Comparison of ENCODE assay signal across 8 cellular contexts in genomic region chr17:50865868-50866260, GRCh38. TPM values are rescaled to one million over a fixed set of nuclear protein-coding genes. Genes with fewer than 3 reads are reported as not detected.
DNase-seq lines count a peak whose midpoint lies in the region; ATAC-seq and TF ChIP-seq lines count a peak whose summit lies in the region.

No MANE protein-coding gene starts in this region.

- WGBS in stomach, 5 donors, result 0% methylated on average over 3 to 53 of the region's 53 CpGs; no CpG with 5 or more reads in 1 of the 5 donors

- POLR2A ChIA-PET in Caco-2 (lab: Charles Lee), result interaction anchor here (0.5 to 5.6 kb wide), 51 partner anchors 8 to 1451 kb away, joined by 3 to 296 read pairs (median 9); partner anchors contain the start of genes CACNA1G, LUC7L3, PHB1 and SPAG9
- POLR2A ChIA-PET in activated CD4-positive, alpha-beta memory T cell treated with anti-CD3 and anti-CD28 coated beads for 36 hours (lab: Charles Lee), result interaction anchor here (0.7 to 4.1 kb wide), 31 partner anchors 10 to 300 kb away, joined by 3 to 52 read pairs (median 4); partner anchors contain the start of genes LUC7L3, NME1, NME2 and SPAG9

- no TSS peak for BruUV-seq in Caco-2 (replicated peaks; lab: Mats Ljungman, UMichigan)

- H3K4me3 ChIP-seq in Caco-2 (ENCODE audit: low read depth, low read length) (peak overlapping the region; percentile 96), iPS-15b (ENCODE audit: low read depth, low read length) (peak overlapping the region; percentile 97), stomach (peak overlapping the region; percentile 84 to 99 (median 95))

- peaks cover 15% of the 10 kb centered on the region for H3K4me1 ChIP-seq in Caco-2
- H3K4me1 ChIP-seq in iPS-15b (ENCODE audit: control insufficient read depth, insufficient read depth, low read length), result no peaks in the 10 kb centered on the region
- peaks cover 30 to 56% (median 40%) of the 10 kb centered on the region in 4 donors for H3K4me1 ChIP-seq in stomach

- H3K9me3 Mint-ChIP-seq in Caco-2 (ENCODE audit: unreplicated experiment), result no peaks in the 10 kb centered on the region
- H3K9me3 Mint-ChIP-seq in HFFc6, result peaks cover 4% of the 10 kb centered on the region
- no peaks in the 10 kb centered on the region for H3K9me3 Mint-ChIP-seq in activated CD4-positive, alpha-beta memory T cell treated with anti-CD3 and anti-CD28 coated beads for 36 hours

- H3K4me1 Mint-ChIP-seq in Caco-2 (ENCODE audit: low read depth, unreplicated experiment) (peaks cover 23% of the 10 kb centered on the region), HFFc6 (ENCODE audit: low read depth) (peaks cover 41% of the 10 kb centered on the region)
- H3K4me1 Mint-ChIP-seq in activated CD4-positive, alpha-beta memory T cell treated with anti-CD3 and anti-CD28 coated beads for 36 hours (ENCODE audit: low read depth), result peaks cover 42% of the 10 kb centered on the region

- TF ChIP-seq POLR2A in stomach (IDR thresholded peaks at IDR 0.05), result no peak

- CTCF ChIA-PET in Caco-2 (lab: Charles Lee), result interaction anchor here (0.8 to 4.0 kb wide), 15 partner anchors 13 to 103 kb away, joined by 3 to 40 read pairs (median 10); no protein-coding TSS in a partner anchor
- CTCF ChIA-PET in activated CD4-positive, alpha-beta memory T cell treated with anti-CD3 and anti-CD28 coated beads for 36 hours (lab: Charles Lee), result interaction anchor here (0.9 to 9.4 kb wide), 6 partner anchors 8 to 287 kb away, joined by 3 to 153 read pairs (median 6); partner anchors contain the start of gene NME1

- DNase-seq in Caco-2 (no peak), HFFc6 (no peak), stomach (no peak), AG08396 (ENCODE audit: low spot score) (no peak)
- DNase-seq in activated CD4-positive, alpha-beta memory T cell treated with anti-CD3 and anti-CD28 coated beads for 36 hours, result no peak
- no peak for DNase-seq in effector CD4-positive, alpha-beta T cell

- H3K27me3 Mint-ChIP-seq in Caco-2 (ENCODE audit: insufficient read depth, unreplicated experiment), result no peaks in the 10 kb centered on the region
- H3K27me3 Mint-ChIP-seq in HFFc6 (ENCODE audit: insufficient read depth), result peaks cover 6% of the 10 kb centered on the region; the same call in 1 of the 2 replicates
- H3K27me3 Mint-ChIP-seq in activated CD4-positive, alpha-beta memory T cell treated with anti-CD3 and anti-CD28 coated beads for 36 hours, result no peaks in the 10 kb centered on the region

- H3K4me3 Mint-ChIP-seq in Caco-2 (ENCODE audit: unreplicated experiment), result peak overlapping the region; percentile 79
- peak overlapping the region; percentile 100 for H3K4me3 Mint-ChIP-seq in HFFc6
- H3K4me3 Mint-ChIP-seq in activated CD4-positive, alpha-beta memory T cell treated with anti-CD3 and anti-CD28 coated beads for 36 hours, result peak overlapping the region; percentile 93

- no peak for TF ChIP-seq CTCF in Caco-2 (IDR thresholded peaks at IDR 0.05; ENCODE audit: insufficient read depth in 1 of 2, low read depth in 1 of 2, low read length in 1 of 2, severe bottlenecking in 1 of 2, unreplicated experiment in 1 of 2)
- no peak for TF ChIP-seq CTCF in HFFc6 (IDR thresholded peaks at IDR 0.05)
- no peak for TF ChIP-seq CTCF in stomach (IDR thresholded peaks at IDR 0.05)

- H3K9ac ChIP-seq in iPS-15b (ENCODE audit: low read depth, low read length), result peak overlapping the region; percentile 84

- H3K27ac ChIP-seq in stomach, result peak overlapping the region; percentile 99 to 100 (median 100)

- H3K27ac Mint-ChIP-seq in Caco-2 (ENCODE audit: unreplicated experiment), result peak overlapping the region; percentile 95
- H3K27ac Mint-ChIP-seq in HFFc6, result peak overlapping the region; percentile 95
- H3K27ac Mint-ChIP-seq in activated CD4-positive, alpha-beta memory T cell treated with anti-CD3 and anti-CD28 coated beads for 36 hours, result peak overlapping the region; percentile 99

- intact Hi-C loops in Caco-2 (cut with micrococcal nuclease; ENCODE audit: unreplicated experiment), result loop anchor here (5.0 kb wide), 2 partner anchors 286 to 301 kb away; partner anchors contain the start of genes NME1 and NME2
- intact Hi-C loops in activated CD4-positive, alpha-beta memory T cell treated with anti-CD3 and anti-CD28 coated beads for 36 hours (cut with micrococcal nuclease), result loop anchor here (1.0 to 2.0 kb wide), 5 partner anchors 14 to 395 kb away; partner anchors contain the start of genes MBTD1 and UTP18
- intact Hi-C loops in stomach (cut with DNase I; ENCODE audit: low total_unique reads), result no loop called here

- H3K36me3 Mint-ChIP-seq in Caco-2 (ENCODE audit: insufficient read depth, unreplicated experiment) (peaks cover 66% of the 10 kb centered on the region), HFFc6 (ENCODE audit: low read depth) (peaks cover 40% of the 10 kb centered on the region)
- H3K36me3 Mint-ChIP-seq in activated CD4-positive, alpha-beta memory T cell treated with anti-CD3 and anti-CD28 coated beads for 36 hours, result peaks cover 19% of the 10 kb centered on the region

- H3K27me3 ChIP-seq in Caco-2 (replicated peaks; ENCODE audit: control insufficient read depth, insufficient read depth, low read length), result no peaks in the 10 kb centered on the region
- H3K27me3 ChIP-seq in iPS-15b (ENCODE audit: control insufficient read depth, insufficient read depth, low read length), result no peaks in the 10 kb centered on the region
- no peaks in the 10 kb centered on the region for H3K27me3 ChIP-seq in stomach

- H3K36me3 ChIP-seq in Caco-2 (ENCODE audit: control insufficient read depth, insufficient read depth, low read length), result peaks cover 7% of the 10 kb centered on the region
- H3K36me3 ChIP-seq in iPS-15b (ENCODE audit: control insufficient read depth, insufficient read depth, low read length), result peaks cover 2% of the 10 kb centered on the region
- peaks cover 22 to 29% (median 27%) of the 10 kb centered on the region in 4 donors for H3K36me3 ChIP-seq in stomach

- TF ChIP-seq EP300 in stomach (IDR thresholded peaks at IDR 0.05), result no peak

- ATAC-seq in HG03342 (IDR thresholded peaks at IDR 0.05; ENCODE audit: unreplicated experiment), result no peak

- H3K9me3 ChIP-seq in Caco-2, result no peaks in the 10 kb centered on the region
- H3K9me3 ChIP-seq in iPS-15b (ENCODE audit: control insufficient read depth, insufficient read depth, low read length), result no peaks in the 10 kb centered on the region
- no peaks in the 10 kb centered on the region for H3K9me3 ChIP-seq in stomach

RNA-seq across cellular contexts. Expression of gene TOB1, which starts 0.3 kb away (rescaled TPM):
- total RNA-seq in Caco-2 (2022), result 114 TPM in 2 replicates
- 10 to 100 TPM; 76.3 to 94.1 (median 89.1) TPM for total RNA-seq in HFFc6 (2021; fragmentation: NEBNext Ultra II Directional; extraction: Animal tissue kit (Norgen Biotek cat#: 25700))
- total RNA-seq in activated CD4-positive, alpha-beta memory T cell treated with anti-CD3 and anti-CD28 coated beads for 36 hours, result 10 to 100 TPM; 42.3 to 44.1 TPM
- 100 to 1,000 TPM in 3 of 5 donors, 10 to 100 TPM in 2; 69.4 to 346 (median 100) TPM for total RNA-seq in stomach
- 10 to 100 TPM; 30.1 to 40.0 (median 39.9) TPM for polyA plus RNA-seq in stomach

RNA-seq across cellular contexts. Expression of gene WFIKKN2, which starts 30.5 kb away (rescaled TPM):
- total RNA-seq in Caco-2 (2022), result not detected in 2 replicates
- total RNA-seq in HFFc6 (2021; fragmentation: NEBNext Ultra II Directional; extraction: Animal tissue kit (Norgen Biotek cat#: 25700)), result under 1 TPM in 3 of 6 experiments, not detected in 3; 0.05 to 0.07 (median 0.05) TPM
- not detected for total RNA-seq in activated CD4-positive, alpha-beta memory T cell treated with anti-CD3 and anti-CD28 coated beads for 36 hours
- under 1 TPM in 1 of 5 donors, not detected in 4; 0.37 TPM for total RNA-seq in stomach
- under 1 TPM; 0.05 to 0.46 (median 0.06) TPM for polyA plus RNA-seq in stomach
